ENCODE assay signal across 8 cellular contexts in genomic region chr13:38687246-38688229, GRCh38. TPM values are rescaled to one million over a fixed set of nuclear protein-coding genes. Genes with fewer than 3 reads are reported as not detected.
DNase-seq lines count a peak whose midpoint lies in the region; ATAC-seq, FAIRE-seq and TF ChIP-seq lines count a peak whose summit lies in the region.

No MANE protein-coding gene starts in this region.

- H3F3A ChIP-seq in smooth muscle cell (ENCODE audit: low read depth), result peaks cover 3% of the 10 kb centered on the region

- peaks cover 5% of the 10 kb centered on the region for H3K4me1 Mint-ChIP-seq in astrocyte (ENCODE audit: low read depth, unreplicated experiment)

- H2AFZ ChIP-seq in astrocyte (ENCODE audit: low read depth, low read length) (peak overlapping the region; percentile 84), smooth muscle cell (ENCODE audit: low read depth) (peak overlapping the region; percentile 93)

- TF ChIP-seq CTCF in astrocyte (IDR thresholded peaks at IDR 0.05; ENCODE audit: insufficient read depth, low read depth, low read length) (no peak), smooth muscle cell (IDR thresholded peaks at IDR 0.05; ENCODE audit: borderline replicate concordance, insufficient read depth, poor library complexity, severe bottlenecking) (no peak)

- H3K36me3 ChIP-seq in astrocyte (ENCODE audit: insufficient read depth, low read length) (no peaks in the 10 kb centered on the region), smooth muscle cell (ENCODE audit: low read depth) (no peaks in the 10 kb centered on the region)

- peak overlapping the region; percentile 54 for H3K4me3 ChIP-seq in astrocyte (ENCODE audit: insufficient read depth, low read depth, low read length)
- peak overlapping the region; percentile 73 for H3K4me3 ChIP-seq in smooth muscle cell

- H3K9ac ChIP-seq in astrocyte (ENCODE audit: low read length) (no peak overlapping the region), smooth muscle cell (ENCODE audit: low read depth) (no peak overlapping the region)

- WGBS in smooth muscle cell (ENCODE audit: low lambda C conversion rate), result 2% methylated on average over 80 of the region's 80 CpGs

- H3K79me2 ChIP-seq in astrocyte (ENCODE audit: insufficient read depth, low read length) (no peaks in the 10 kb centered on the region), smooth muscle cell (ENCODE audit: low read depth) (no peaks in the 10 kb centered on the region)

- H3K4me1 ChIP-seq in astrocyte (ENCODE audit: insufficient read depth, low read length), result peaks cover 16% of the 10 kb centered on the region
- H3K4me1 ChIP-seq in smooth muscle cell (ENCODE audit: low read depth), result peaks cover 16% of the 10 kb centered on the region

- H3K9me3 Mint-ChIP-seq in astrocyte (ENCODE audit: unreplicated experiment), result no peaks in the 10 kb centered on the region

- peak overlapping the region; percentile 83 for H3K4me3 Mint-ChIP-seq in astrocyte (ENCODE audit: unreplicated experiment)

- H3K4me2 ChIP-seq in astrocyte (ENCODE audit: low read length) (peak overlapping the region; percentile 93), smooth muscle cell (peak overlapping the region; percentile 91)

- no peak overlapping the region for H3K27ac ChIP-seq in astrocyte (ENCODE audit: low read depth, low read length)
- no peak overlapping the region for H3K27ac ChIP-seq in smooth muscle cell (ENCODE audit: low read depth)

- ATAC-seq in HG03432 (IDR thresholded peaks at IDR 0.05; ENCODE audit: unreplicated experiment), result peak; percentile 33

- DNase-seq in astrocyte (ENCODE audit: low read depth) (peak; percentile 0), iPS-NIHi11 (ENCODE audit: low spot score) (peak; percentile 37), smooth muscle cell (lab: John Stamatoyannopoulos, UW; ENCODE audit: unreplicated experiment) (no peak), A172 (ENCODE audit: low spot score) (no peak), NCI-H187 treated with DMSO at 0.1 percent for 48 hours (lab: John Stamatoyannopoulos, UW) (no peak), C1 segment of cervical spinal cord (lab: John Stamatoyannopoulos, UW) (no peak)
- DNase-seq in stimulated activated naive CD4-positive, alpha-beta T cell (lab: John Stamatoyannopoulos, UW), result no peak

- H3K27ac Mint-ChIP-seq in astrocyte (ENCODE audit: unreplicated experiment), result no peak overlapping the region

- FAIRE-seq in astrocyte (lab: Jason Lieb, UNC), result no peak

- H3K27me3 Mint-ChIP-seq in astrocyte (ENCODE audit: low read depth, unreplicated experiment), result peaks cover 15% of the 10 kb centered on the region

- no peaks in the 10 kb centered on the region for H4K20me1 ChIP-seq in astrocyte (ENCODE audit: insufficient read depth, low read length)
- no peaks in the 10 kb centered on the region for H4K20me1 ChIP-seq in smooth muscle cell (ENCODE audit: low read depth)

- peaks cover 3% of the 10 kb centered on the region for H3K9me3 ChIP-seq in astrocyte (ENCODE audit: insufficient read depth, low read depth, low read length)
- H3K9me3 ChIP-seq in smooth muscle cell (replicated peaks; ENCODE audit: low read depth), result no peaks in the 10 kb centered on the region

- H3K27me3 ChIP-seq in astrocyte (ENCODE audit: insufficient read depth, low read length), result peaks cover 18% of the 10 kb centered on the region
- peaks cover 22% of the 10 kb centered on the region for H3K27me3 ChIP-seq in smooth muscle cell (ENCODE audit: low read depth)

- no peaks in the 10 kb centered on the region for H3K36me3 Mint-ChIP-seq in astrocyte (ENCODE audit: low read depth, unreplicated experiment)

RNA-seq across cellular contexts. Expression of gene FREM2, which starts 0.7 kb away (rescaled TPM):
- total RNA-seq in astrocyte, result 0.67 and 2.8 TPM in 2 replicates
- total RNA-seq in smooth muscle cell, result 1.5 and 2.7 TPM in 2 replicates
- polyA plus RNA-seq in smooth muscle cell, result 0.26 TPM in 1 of 2 replicates, not detected in the other
- not detected in 2 replicates for total RNA-seq in A172 (2014; rRNA removed; shearing (Covaris generic))

Comparison
In these comparisons a context has a peak if more than half of its experiments do, and no peak if none do; other contexts are left out.
1. DNase-seq: peak in astrocyte (single experiment) and iPS-NIHi11 (single experiment); none in smooth muscle cell (single experiment), A172 (single experiment), stimulated activated naive CD4-positive, alpha-beta T cell (0 of 6), NCI-H187 treated with DMSO at 0.1 percent for 48 hours (single experiment) and C1 segment of cervical spinal cord (0 of 14).